ENCODE assay signal across 8 cellular contexts in genomic region chr7:129144834-129145668, GRCh38. TPM values are rescaled to one million over a fixed set of nuclear protein-coding genes. Genes with fewer than 3 reads are reported as not detected.
DNase-seq lines count a peak whose midpoint lies in the region; ATAC-seq and TF ChIP-seq lines count a peak whose summit lies in the region.

No MANE protein-coding gene starts in this region.

- peak; percentile 19 for ATAC-seq in HG03175 (IDR thresholded peaks at IDR 0.05; ENCODE audit: unreplicated experiment)
- peak; percentile 62 for ATAC-seq in activated CD8-positive, alpha-beta T cell treated with anti-CD3 and anti-CD28 coated beads for 36 hours

- intact Hi-C loops in activated CD8-positive, alpha-beta T cell treated with anti-CD3 and anti-CD28 coated beads for 36 hours (cut with micrococcal nuclease): no loop called here

- peak; percentile 49 for TF ChIP-seq CTCF in activated CD8-positive, alpha-beta T cell treated with anti-CD3 and anti-CD28 coated beads for 36 hours (IDR thresholded peaks at IDR 0.05)

- CTCF ChIA-PET in activated CD8-positive, alpha-beta T cell treated with anti-CD3 and anti-CD28 coated beads for 36 hours (lab: Charles Lee): interaction anchor here (1.5 to 3.5 kb wide), 2 partner anchors 18 to 19 kb away, joined by 9 to 26 read pairs; no protein-coding TSS in a partner anchor

- no peaks in the 10 kb centered on the region for H3K36me3 Mint-ChIP-seq in activated CD8-positive, alpha-beta T cell treated with anti-CD3 and anti-CD28 coated beads for 36 hours (ENCODE audit: low read depth)

- H3K4me3 Mint-ChIP-seq in activated CD8-positive, alpha-beta T cell treated with anti-CD3 and anti-CD28 coated beads for 36 hours: peak overlapping the region; percentile 73

- no peak overlapping the region for H3K27ac Mint-ChIP-seq in activated CD8-positive, alpha-beta T cell treated with anti-CD3 and anti-CD28 coated beads for 36 hours

- H3K9me3 Mint-ChIP-seq in activated CD8-positive, alpha-beta T cell treated with anti-CD3 and anti-CD28 coated beads for 36 hours: no peaks in the 10 kb centered on the region

- DNase-seq in NCI-H82 (lab: John Stamatoyannopoulos, UW) (peak; percentile 39), NCI-H82 treated with DMSO at 0.1 percent for 48 hours (lab: John Stamatoyannopoulos, UW; ENCODE audit: unreplicated experiment) (no peak), germinal center (ENCODE audit: low spot score) (peak; percentile 48), NCI-H1436 treated with DMSO at 0.1 percent for 48 hours (lab: John Stamatoyannopoulos, UW) (no peak), SKM-1 treated with dmso at 0.1 percent for 144 hours (lab: John Stamatoyannopoulos, UW; ENCODE audit: unreplicated experiment) (no peak)
- peak; percentile 37 for DNase-seq in activated CD8-positive, alpha-beta T cell treated with anti-CD3 and anti-CD28 coated beads for 36 hours
- peak; percentile 28 to 30 for DNase-seq in stimulated activated CD4-positive, alpha-beta T cell treated with anti-CD3 and anti-CD28 coated beads, Interleukin-2, amount 100 ng/mL, for 24 hours

- POLR2A ChIA-PET in activated CD8-positive, alpha-beta T cell treated with anti-CD3 and anti-CD28 coated beads for 36 hours (lab: Charles Lee): interaction anchor here (1.1 to 1.3 kb wide), 2 partner anchors 23 to 35 kb away, joined by 3 to 4 read pairs; no protein-coding TSS in a partner anchor

- H3K27me3 Mint-ChIP-seq in activated CD8-positive, alpha-beta T cell treated with anti-CD3 and anti-CD28 coated beads for 36 hours: peaks cover 11% of the 10 kb centered on the region

- H3K4me1 Mint-ChIP-seq in activated CD8-positive, alpha-beta T cell treated with anti-CD3 and anti-CD28 coated beads for 36 hours (ENCODE audit: low read depth): peaks cover 14% of the 10 kb centered on the region

RNA-seq across cellular contexts. Expression of gene TSPAN33, which starts 0.5 kb away (rescaled TPM):
- 10 to 100 TPM in 1 of 2 experiments, 1 to 10 TPM in 1; 9.3 to 11.0 TPM for total RNA-seq in activated CD8-positive, alpha-beta T cell treated with anti-CD3 and anti-CD28 coated beads for 36 hours

RNA-seq across cellular contexts. Expression of gene SMO, which starts 43.4 kb away (rescaled TPM):
- total RNA-seq in activated CD8-positive, alpha-beta T cell treated with anti-CD3 and anti-CD28 coated beads for 36 hours: 1 to 10 TPM in 1 of 2 experiments, under 1 TPM in 1; 0.81 to 1.7 TPM

Comparison
In these comparisons a context has a peak if more than half of its experiments do, and no peak if none do; other contexts are left out.
1. DNase-seq: peak in NCI-H82 (single experiment), activated CD8-positive, alpha-beta T cell treated with anti-CD3 and anti-CD28 coated beads for 36 hours (single experiment), germinal center (single experiment) and stimulated activated CD4-positive, alpha-beta T cell treated with anti-CD3 and anti-CD28 coated beads, Interleukin-2, amount 100 ng/mL, for 24 hours (2 of 2); none in NCI-H82 treated with DMSO at 0.1 percent for 48 hours (single experiment), NCI-H1436 treated with DMSO at 0.1 percent for 48 hours (single experiment) and SKM-1 treated with dmso at 0.1 percent for 144 hours (single experiment).